In genomic region chr10:15238553-15239335, GRCh38 we compare ENCODE assay signal across 14 cellular contexts.
A peak's percentile ranks its signal among the peaks of the same experiment; 100 is the strongest.
DNase-seq lines count a peak whose midpoint lies in the region; ATAC-seq lines count a peak whose summit lies in the region.
"Had no signal": no experiment of that assay in that cellular context is flagged by ENCODE, and none has a peak within 500 bp of the region (broad histone marks: within the 10 kb centered on the region; RNA-seq: fewer than 3 reads in every experiment).

No MANE protein-coding gene starts in this region.

- peaks cover 0 to 3% (median 0%) of the 10 kb centered on the region in 7 donors for H3K9me3 Mint-ChIP-seq in CD4-positive, CD25-positive, alpha-beta regulatory T cell
- H3K9me3 Mint-ChIP-seq: CD8-positive, alpha-beta memory T cell had no signal

- ATAC-seq in CD4-positive, CD25-positive, alpha-beta regulatory T cell (ENCODE audit: low read depth in 2 of 2), result peak; percentile 55 to 71
- no peak for ATAC-seq in HG03097 (IDR thresholded peaks at IDR 0.05; ENCODE audit: low FRiP score, unreplicated experiment)
- ATAC-seq: gastroesophageal sphincter had no signal

- H3K27me3 Mint-ChIP-seq in CD4-positive, CD25-positive, alpha-beta regulatory T cell, result no peaks in the 10 kb centered on the region
- H3K27me3 Mint-ChIP-seq: CD8-positive, alpha-beta memory T cell had no signal

- H3K4me3 Mint-ChIP-seq in CD4-positive, CD25-positive, alpha-beta regulatory T cell, result peak overlapping the region in 2 of 4 donors; percentile 41 to 57

- peaks cover 4 to 15% (median 9%) of the 10 kb centered on the region in 4 donors for H3K4me1 Mint-ChIP-seq in CD4-positive, CD25-positive, alpha-beta regulatory T cell

- in situ Hi-C loops in ACHN (cut with HindIII; ENCODE audit: low pct_ligation_motif_present, low pct_unique_long_range_greater_than_20kb, low sequenced_read_pairs), result no loop called here

- H3K36me3 ChIP-seq in CD4-positive, CD25-positive, alpha-beta regulatory T cell (ENCODE audit: control insufficient read depth, insufficient read depth, low read length), result no peaks in the 10 kb centered on the region
- H3K36me3 ChIP-seq in H7 (replicated peaks; ENCODE audit: control insufficient read depth, insufficient read depth, low read length), result no peaks in the 10 kb centered on the region
- H3K36me3 ChIP-seq: gastroesophageal sphincter had no signal

- H3K27ac Mint-ChIP-seq in CD4-positive, CD25-positive, alpha-beta regulatory T cell, result peak overlapping the region in 2 of 3 donors; percentile 53 to 81

- H3K36me3 Mint-ChIP-seq in CD4-positive, CD25-positive, alpha-beta regulatory T cell, result peaks cover 10% of the 10 kb centered on the region

- peak overlapping the region; percentile 21 for H3K4me3 ChIP-seq in CD4-positive, CD25-positive, alpha-beta regulatory T cell (ENCODE audit: low read depth, low read length)
- no peak overlapping the region for H3K4me3 ChIP-seq in H7 (ENCODE audit: insufficient read depth, low read depth, low read length)
- H3K4me3 ChIP-seq: gastroesophageal sphincter, left ventricle myocardium inferior had no signal

- DNase-seq in CD4-positive, CD25-positive, alpha-beta regulatory T cell, result peak in 2 of 3 donors; percentile 30 to 32
- peak; percentile 19 for DNase-seq in GM04504 (ENCODE audit: low read depth)
- DNase-seq in amniotic epithelial cell (ENCODE audit: low read depth), result peak; percentile 14
- peak; percentile 74 for DNase-seq in left kidney (ENCODE audit: low read depth, low spot score)
- no peak for DNase-seq in H7
- DNase-seq in ACHN, result no peak
- no peak for DNase-seq in AML-193 (lab: John Stamatoyannopoulos, UW)
- DNase-seq: left ventricle myocardium inferior; stimulated activated CD4-positive, alpha-beta T cell treated with anti-CD3 and anti-CD28 coated beads, Interleukin-4, amount 100 ng/mL, for 4 hours; T-helper 1 cell had no signal

- H3K27me3 ChIP-seq in CD4-positive, CD25-positive, alpha-beta regulatory T cell (ENCODE audit: control insufficient read depth, insufficient read depth, low read length), result no peaks in the 10 kb centered on the region
- no peaks in the 10 kb centered on the region for H3K27me3 ChIP-seq in H7 (ENCODE audit: control insufficient read depth, insufficient read depth, low read length)
- H3K27me3 ChIP-seq: gastroesophageal sphincter had no signal

- no peaks in the 10 kb centered on the region for H3K9me3 ChIP-seq in CD4-positive, CD25-positive, alpha-beta regulatory T cell (ENCODE audit: control insufficient read depth in 2 of 2, low read length in 2 of 2)
- H3K9me3 ChIP-seq: gastroesophageal sphincter had no signal

- no peak overlapping the region for H3K27ac ChIP-seq in CD4-positive, CD25-positive, alpha-beta regulatory T cell (ENCODE audit: insufficient read depth, low read length, poor library complexity, severe bottlenecking)
- H3K27ac ChIP-seq: left ventricle myocardium inferior, parathyroid adenoma had no signal

- H3K4me1 ChIP-seq in CD4-positive, CD25-positive, alpha-beta regulatory T cell (ENCODE audit: control insufficient read depth, insufficient read depth, low read length, poor library complexity, severe bottlenecking), result no peaks in the 10 kb centered on the region
- H3K4me1 ChIP-seq: parathyroid adenoma had no signal

Comparison
In these comparisons a context has a peak if more than half of its experiments do, and no peak if none do; other contexts are left out.
1. DNase-seq: peak in CD4-positive, CD25-positive, alpha-beta regulatory T cell (2 of 3), GM04504 (single experiment), amniotic epithelial cell (single experiment) and left kidney (single experiment); none in H7 (single experiment), ACHN (single experiment) and AML-193 (0 of 2).